13 cellular contexts compared by ENCODE assay signal in the genomic region with DNA sequence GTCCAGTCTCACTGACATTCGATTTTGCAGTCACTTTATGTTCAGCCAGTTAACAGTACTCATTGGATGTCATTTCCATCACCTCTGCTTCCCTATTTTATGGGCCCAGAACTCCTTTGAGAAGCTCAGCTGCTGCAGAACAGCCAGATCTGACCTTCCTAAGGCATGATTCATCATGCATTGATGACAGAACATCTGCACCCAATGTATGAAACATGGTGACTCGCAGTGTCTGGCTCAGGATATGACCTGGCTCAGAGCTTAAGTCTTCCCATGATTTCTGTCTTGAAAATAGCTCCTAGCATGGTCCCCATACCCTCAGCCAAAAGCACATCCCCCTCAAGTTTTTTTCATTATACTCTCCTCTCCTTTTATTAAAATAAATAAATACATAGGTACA.
DNase-seq lines count a peak whose midpoint lies in the region; ATAC-seq and TF ChIP-seq lines count a peak whose summit lies in the region.
"Had no signal": no experiment of that assay in that cellular context is flagged by ENCODE, and none has a peak within 500 bp of the region (broad histone marks: within the 10 kb centered on the region; RNA-seq: fewer than 3 reads in every experiment).

No MANE protein-coding gene starts in this region.

- no peak overlapping the region for H2AK9ac ChIP-seq in IMR-90 (replicated peaks; ENCODE audit: low read depth, low read length, poor library complexity)

- no peak overlapping the region for H4K91ac ChIP-seq in IMR-90 (ENCODE audit: insufficient read depth, low read depth, low read length)

- no peak overlapping the region for H3K4me2 ChIP-seq in IMR-90 (ENCODE audit: low read depth, low read length)

- H3K27me3 Mint-ChIP-seq in CD4-positive, alpha-beta T cell = no peaks in the 10 kb centered on the region
- H3K27me3 Mint-ChIP-seq: naive B cell had no signal

- no peak overlapping the region for H2AFZ ChIP-seq in IMR-90 (replicated peaks; ENCODE audit: low read length, poor library complexity)

- no peak overlapping the region for H3K56ac ChIP-seq in IMR-90 (ENCODE audit: extremely low read depth, insufficient read depth, low read length)

- POLR2A ChIA-PET in IMR-90 (lab: Charles Lee; ENCODE audit: unreplicated experiment) = no interaction called here
- POLR2A ChIA-PET in CD4-positive, alpha-beta T cell (lab: Charles Lee) = no interaction called here

- H3K14ac ChIP-seq in IMR-90 (replicated peaks; ENCODE audit: low read depth, low read length) = no peak overlapping the region

- no peak overlapping the region for H2BK120ac ChIP-seq in IMR-90 (ENCODE audit: low read depth, low read length)

- ATAC-seq in IMR-90 (ENCODE audit: low read depth) (peak; percentile 96), left lung (peak; percentile 15), GM18502 (IDR thresholded peaks at IDR 0.05; ENCODE audit: poor library complexity, unreplicated experiment) (no peak)
- ATAC-seq in CD4-positive, alpha-beta T cell (ENCODE audit: poor library complexity) = no peak

- no peak overlapping the region for H3K4ac ChIP-seq in IMR-90 (ENCODE audit: low read depth, low read length)

- intact Hi-C loops in IMR-90 (cut with micrococcal nuclease) (no loop called here), left lung (cut with DNase I) (no loop called here)
- intact Hi-C loops in CD4-positive, alpha-beta T cell (cut with DNase I, micrococcal nuclease) = no loop called here

- H2AK5ac ChIP-seq in IMR-90 (ENCODE audit: low read depth, low read length) = no peak overlapping the region

- H3K79me1 ChIP-seq in IMR-90 (ENCODE audit: low read depth in 1 of 2, low read length in 2 of 2) = no peaks in the 10 kb centered on the region

- no peak overlapping the region for H3K9ac ChIP-seq in IMR-90 (ENCODE audit: low read depth, low read length)

- no peak for TF ChIP-seq CTCF in IMR-90 (conservative IDR thresholded peaks at IDR 0.05; ENCODE audit: low read depth, low read length)
- TF ChIP-seq CTCF in choroid plexus epithelial cell (conservative IDR thresholded peaks at IDR 0.05; ENCODE audit: low read depth, low read length) = no peak
- TF ChIP-seq CTCF in left lung (IDR thresholded peaks at IDR 0.05) = no peak
- TF ChIP-seq CTCF in CD4-positive, alpha-beta T cell (IDR thresholded peaks at IDR 0.05) = no peak

- peak; percentile 16 for DNase-seq in Caki2 (ENCODE audit: low read depth)
- DNase-seq in IMR-90 = peak; percentile 94
- DNase-seq in choroid plexus epithelial cell (ENCODE audit: low read depth) = peak; percentile 88
- no peak for DNase-seq in left lung
- DNase-seq in CD4-positive, alpha-beta T cell = no peak
- no peak for DNase-seq in effector CD8-positive, alpha-beta T cell (lab: John Stamatoyannopoulos, UW)
- no peak for DNase-seq in SHP77 (lab: John Stamatoyannopoulos, UW)
- DNase-seq: activated T-cell treated with anti-CD3 and anti-CD28 coated beads, Interleukin-2, amount 50 U/mL, for 1 hour; GOT3; naive B cell; NCI-H1048; stimulated activated naive CD4-positive, alpha-beta T cell treated with Interleukin-2 at 50 U/mL for 16 hours had no signal

- no peak for TF ChIP-seq POLR2A in IMR-90 (IDR thresholded peaks at IDR 0.05; ENCODE audit: low read depth, low read length)

- H3K9me3 ChIP-seq in IMR-90 (ENCODE audit: control insufficient read depth, insufficient read depth, low read length) (no peaks in the 10 kb centered on the region), left lung (peaks cover 0 to 3% of the 10 kb centered on the region in 2 donors)
- no peaks in the 10 kb centered on the region for H3K9me3 ChIP-seq in CD4-positive, alpha-beta T cell (ENCODE audit: control insufficient read depth, low read length)

- dilution Hi-C loops in IMR-90 (cut with HindIII; ENCODE audit: low sequenced_read_pairs, unreplicated experiment) = no loop called here

- H3K9me1 ChIP-seq in IMR-90 (ENCODE audit: insufficient read depth, low read length) = 0 out of 2 replicates have a peak, but pooled peaks cover 3% of the 10 kb centered on the region

- no peak overlapping the region for H3K18ac ChIP-seq in IMR-90 (ENCODE audit: low read depth, low read length)

- no peak overlapping the region for H2BK15ac ChIP-seq in IMR-90 (ENCODE audit: low read depth, low read length)

- no peaks in the 10 kb centered on the region for H3K4me1 Mint-ChIP-seq in CD4-positive, alpha-beta T cell (ENCODE audit: low read depth)
- H3K4me1 Mint-ChIP-seq: naive B cell had no signal

- H3K4me3 Mint-ChIP-seq in CD4-positive, alpha-beta T cell = no peak overlapping the region
- H3K4me3 Mint-ChIP-seq: naive B cell had no signal

- H3K36me3 ChIP-seq in IMR-90 (ENCODE audit: control insufficient read depth, insufficient read depth, low read length) (no peaks in the 10 kb centered on the region), left lung (no peaks in the 10 kb centered on the region)

- H4K8ac ChIP-seq in IMR-90 (ENCODE audit: low read depth in 2 of 2, low read length in 2 of 2) = no peak overlapping the region

- no TSS peak for BruUV-seq in IMR-90 (replicated peaks; lab: Mats Ljungman, UMichigan)

- no peak overlapping the region for H2BK20ac ChIP-seq in IMR-90 (ENCODE audit: low read depth, low read length)

- no peaks in the 10 kb centered on the region for H3K9me3 Mint-ChIP-seq in CD4-positive, alpha-beta T cell

- no peak for TF ChIP-seq RAD21 in IMR-90 (IDR thresholded peaks at IDR 0.05; ENCODE audit: low read length)

- CTCF ChIA-PET in IMR-90 (lab: Yijun Ruan, JAX) = interaction anchor here (0.7 to 0.8 kb wide), 2 partner anchors 45 to 1004 kb away, joined by 3 read pairs; no protein-coding TSS in a partner anchor
- CTCF ChIA-PET in CD4-positive, alpha-beta T cell (lab: Charles Lee) = no interaction called here

- no peak overlapping the region for H3K23ac ChIP-seq in IMR-90 (ENCODE audit: low read depth, low read length)

- H3K27me3 ChIP-seq in IMR-90 (ENCODE audit: control insufficient read depth, insufficient read depth, low read length) (no peaks in the 10 kb centered on the region), left lung (no peaks in the 10 kb centered on the region)
- no peaks in the 10 kb centered on the region for H3K27me3 ChIP-seq in CD4-positive, alpha-beta T cell (ENCODE audit: control insufficient read depth, insufficient read depth, low read length)

- H3K4me1 ChIP-seq in IMR-90 (ENCODE audit: control insufficient read depth, insufficient read depth, low read length) = peaks cover 2% of the 10 kb centered on the region; the same call in 1 of the 2 replicates
- no peaks in the 10 kb centered on the region for H3K4me1 ChIP-seq in left lung

- no peaks in the 10 kb centered on the region for H4K20me1 ChIP-seq in IMR-90 (ENCODE audit: insufficient read depth, low read length)

- H3K27ac ChIP-seq in IMR-90 (ENCODE audit: insufficient read depth, low read length) (no peak overlapping the region), left lung (no peak overlapping the region)
- no peak overlapping the region for H3K27ac ChIP-seq in CD4-positive, alpha-beta T cell (ENCODE audit: low read depth, low read length)

- H3K27ac Mint-ChIP-seq in CD4-positive, alpha-beta T cell = no peak overlapping the region
- H3K27ac Mint-ChIP-seq: naive B cell had no signal

- peaks cover 38% of the 10 kb centered on the region for H3K36me3 Mint-ChIP-seq in CD4-positive, alpha-beta T cell (ENCODE audit: low read depth)

- H3K4me3 ChIP-seq in IMR-90 (ENCODE audit: insufficient read depth, low read depth, low read length) = no peak overlapping the region
- H3K4me3 ChIP-seq in choroid plexus epithelial cell (ENCODE audit: low read depth, low read length) = no peak overlapping the region
- no peak overlapping the region for H3K4me3 ChIP-seq in left lung

- in situ Hi-C loops in Caki2 (cut with HindIII; ENCODE audit: low pct_unique_long_range_greater_than_20kb, low sequenced_read_pairs) (no loop called here), IMR-90 (cut with MboI; ENCODE audit: low sequenced_read_pairs) (no loop called here)

- H4K5ac ChIP-seq in IMR-90 (ENCODE audit: low read depth, low read length) = no peak overlapping the region

- 40% methylated on average over 2 of the region's 2 CpGs; no CpG with 5 or more reads in 1 of the 2 experiments for WGBS in IMR-90 (ENCODE audit: extremely low coverage in 2 of 2, insufficient read length in 1 of 2), 2 experiments

- no peak overlapping the region for H2BK5ac ChIP-seq in IMR-90 (ENCODE audit: low read depth, low read length, poor library complexity, severe bottlenecking)

TF ChIP-seq in IMR-90, 13 proteins besides CTCF, POLR2A, EP300 and RAD21:
- TF ChIP-seq RFX5 (IDR thresholded peaks at IDR 0.05; ENCODE audit: low read depth, low read length) (no peak), FOS (IDR thresholded peaks at IDR 0.05; ENCODE audit: low read depth, low read length) (peak; percentile 58)
- TF ChIP-seq, protein P1, sequence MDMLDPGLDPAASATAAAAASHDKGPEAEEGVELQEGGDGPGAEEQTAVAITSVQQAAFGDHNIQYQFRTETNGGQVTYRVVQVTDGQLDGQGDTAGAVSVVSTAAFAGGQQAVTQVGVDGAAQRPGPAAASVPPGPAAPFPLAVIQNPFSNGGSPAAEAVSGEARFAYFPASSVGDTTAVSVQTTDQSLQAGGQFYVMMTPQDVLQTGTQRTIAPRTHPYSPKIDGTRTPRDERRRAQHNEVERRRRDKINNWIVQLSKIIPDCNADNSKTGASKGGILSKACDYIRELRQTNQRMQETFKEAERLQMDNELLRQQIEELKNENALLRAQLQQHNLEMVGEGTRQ (IDR thresholded peaks at IDR 0.05; ENCODE audit: low read depth, low read length) = no peak
TF ChIP-seq in IMR-90: peak in this region for 1.

Comparison
In these comparisons a context has a peak if more than half of its experiments do, and no peak if none do; other contexts are left out.
1. DNase-seq: peak in Caki2 (single experiment), IMR-90 (single experiment) and choroid plexus epithelial cell (single experiment); none in left lung (0 of 2), CD4-positive, alpha-beta T cell (0 of 10), effector CD8-positive, alpha-beta T cell (single experiment) and SHP77 (0 of 2).
2. ATAC-seq: peak in IMR-90 (single experiment) and left lung (single experiment); none in CD4-positive, alpha-beta T cell (single experiment) and GM18502 (single experiment).